ENCODE assay signal across 8 cellular contexts in genomic region chr20:63216041-63216848, GRCh38. TPM values are rescaled to one million over a fixed set of nuclear protein-coding genes. Genes with fewer than 3 reads are reported as not detected.
A peak's percentile ranks its signal among the peaks of the same experiment; 100 is the strongest.
DNase-seq lines count a peak whose midpoint lies in the region; ATAC-seq and TF ChIP-seq lines count a peak whose summit lies in the region.

YTHDF1 (minus strand) TSS chr20:63216131; CDS start chr20:63215892, 239 bp downstream.

- peaks cover 30% of the 10 kb centered on the region for H3K36me3 ChIP-seq in upper lobe of right lung

- H3K9me3 ChIP-seq in upper lobe of right lung: no peaks in the 10 kb centered on the region

- peak within 1 kb of the TSS; percentile 91 for H3K4me3 ChIP-seq in upper lobe of right lung

- H3K9me3 Mint-ChIP-seq in progenitor cell of endocrine pancreas (ENCODE audit: low read depth): no peaks in the 10 kb centered on the region

- peaks cover 16% of the 10 kb centered on the region for H3K36me3 Mint-ChIP-seq in progenitor cell of endocrine pancreas (ENCODE audit: insufficient read depth)

- ATAC-seq in GM18498 (IDR thresholded peaks at IDR 0.05; ENCODE audit: unreplicated experiment): peak; percentile 88
- peak; percentile 82 for ATAC-seq in HG02885 (IDR thresholded peaks at IDR 0.05; ENCODE audit: poor library complexity, unreplicated experiment)
- ATAC-seq in left cardiac atrium: peak; percentile 97 to 99
- peak; percentile 97 for ATAC-seq in upper lobe of right lung

- H3K27ac ChIP-seq in upper lobe of right lung: peak within 1 kb of the TSS; percentile 88

- no peaks in the 10 kb centered on the region for H3K27me3 ChIP-seq in upper lobe of right lung

- peak within 1 kb of the TSS; percentile 99 for H3K4me3 Mint-ChIP-seq in progenitor cell of endocrine pancreas (ENCODE audit: low read depth)

- peaks cover 28% of the 10 kb centered on the region for H3K4me1 Mint-ChIP-seq in progenitor cell of endocrine pancreas (ENCODE audit: low read depth)

- no peak for TF ChIP-seq CTCF in progenitor cell of endocrine pancreas (IDR thresholded peaks at IDR 0.05; ENCODE audit: unreplicated experiment)
- no peak for TF ChIP-seq CTCF in upper lobe of right lung (IDR thresholded peaks at IDR 0.05)

- DNase-seq in NCI-H1694 (lab: John Stamatoyannopoulos, UW) (peak; percentile 73), amniotic epithelial cell (ENCODE audit: low read depth) (peak; percentile 84), left cardiac atrium (peak; percentile 97), progenitor cell of endocrine pancreas (ENCODE audit: low spot score, unreplicated experiment) (peak; percentile 95), upper lobe of right lung (peak; percentile 99)

- H3K4me1 ChIP-seq in upper lobe of right lung: peaks cover 33% of the 10 kb centered on the region

- H3K27ac Mint-ChIP-seq in progenitor cell of endocrine pancreas: peak within 1 kb of the TSS; percentile 98

- intact Hi-C loops in T-helper 1 cell treated with Interleukin-12 subunit alpha and Interleukin-12 subunit beta and Interleukin-4 antibody, amounts not matched to agents 30 ng/mL and 1 ng/mL, for 36 hours (cut with micrococcal nuclease): loop anchor here (1.0 to 5.0 kb wide), 8 partner anchors 56 to 846 kb away; partner anchors contain the start of genes ARFGAP1, GID8, GMEB2 and PPDPF
- intact Hi-C loops in left cardiac atrium (cut with DNase I): no loop called here
- intact Hi-C loops in upper lobe of right lung (cut with DNase I): no loop called here

- peaks cover 9% of the 10 kb centered on the region for H3K27me3 Mint-ChIP-seq in progenitor cell of endocrine pancreas

RNA-seq across cellular contexts. Expression of gene YTHDF1, which starts in this region (rescaled TPM):
- total RNA-seq in T-helper 1 cell treated with Interleukin-12 subunit alpha and Interleukin-12 subunit beta and Interleukin-4 antibody, amounts not matched to agents 30 ng/mL and 1 ng/mL, for 36 hours: 41.3 and 45.1 TPM in 2 replicates
- total RNA-seq in left cardiac atrium (10 to 100 TPM; 19.3 to 29.9 TPM), progenitor cell of endocrine pancreas (51.2 and 53.8 TPM in 2 replicates), upper lobe of right lung (36.9 TPM)

Comparison
In these comparisons a context has a peak if more than half of its experiments do, and no peak if none do; other contexts are left out.
1. Peak in every context shown above with its lines: DNase-seq, ATAC-seq, H3K4me3 ChIP-seq and H3K27ac ChIP-seq.